Comparison of ENCODE assay signal across 4 cellular contexts in genomic region chr11:1220941-1221721, GRCh38.
A peak's percentile ranks its signal among the peaks of the same experiment; 100 is the strongest.
TF ChIP-seq lines count a peak whose summit lies in the region.

No MANE protein-coding gene starts in this region.

TF ChIP-seq in SK-N-SH, 30 proteins besides CTCF, POLR2A, EP300 and RAD21 (continues in another document):
- TF ChIP-seq NFIC (IDR thresholded peaks at IDR 0.05; ENCODE audit: borderline replicate concordance) (no peak), RFX5 (IDR thresholded peaks at IDR 0.05; ENCODE audit: low read length) (no peak), TAF1 (IDR thresholded peaks at IDR 0.05; ENCODE audit: borderline replicate concordance, low read depth, low read length) (no peak), MAX (IDR thresholded peaks at IDR 0.05; ENCODE audit: low read depth) (no peak), FOSL2 (IDR thresholded peaks at IDR 0.05; ENCODE audit: borderline replicate concordance, low read depth) (no peak), MEF2A (IDR thresholded peaks at IDR 0.05; ENCODE audit: borderline replicate concordance, low read depth) (no peak), RCOR1 (IDR thresholded peaks at IDR 0.05; ENCODE audit: low read length) (no peak), JUND (IDR thresholded peaks at IDR 0.05) (no peak), SMC3 (IDR thresholded peaks at IDR 0.05; ENCODE audit: low read depth, low read length) (no peak), NRF1 (IDR thresholded peaks at IDR 0.05; ENCODE audit: low read depth, low read length) (no peak), POLR2AphosphoS5 (IDR thresholded peaks at IDR 0.05; ENCODE audit: low read depth, low read length) (no peak)
- TF ChIP-seq, protein P1, sequence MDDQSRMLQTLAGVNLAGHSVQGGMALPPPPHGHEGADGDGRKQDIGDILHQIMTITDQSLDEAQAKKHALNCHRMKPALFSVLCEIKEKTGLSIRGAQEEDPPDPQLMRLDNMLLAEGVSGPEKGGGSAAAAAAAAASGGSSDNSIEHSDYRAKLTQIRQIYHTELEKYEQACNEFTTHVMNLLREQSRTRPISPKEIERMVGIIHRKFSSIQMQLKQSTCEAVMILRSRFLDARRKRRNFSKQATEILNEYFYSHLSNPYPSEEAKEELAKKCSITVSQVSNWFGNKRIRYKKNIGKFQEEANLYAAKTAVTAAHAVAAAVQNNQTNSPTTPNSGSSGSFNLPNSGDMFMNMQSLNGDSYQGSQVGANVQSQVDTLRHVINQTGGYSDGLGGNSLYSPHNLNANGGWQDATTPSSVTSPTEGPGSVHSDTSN (IDR thresholded peaks at IDR 0.05) = no peak

TF ChIP-seq in SK-N-SH treated with all-trans-retinoic acid at 6 μM for 48 hours, 23 proteins besides CTCF, POLR2A, EP300 and RAD21:
- TF ChIP-seq TCF4 (CRISPR knock-in tag; IDR thresholded peaks at IDR 0.05; ENCODE audit: borderline replicate concordance) = no peak
TF ChIP-seq in SK-N-SH treated with all-trans-retinoic acid at 6 μM for 48 hours: peak in this region for 0.

TF ChIP-seq in K562, 482 proteins besides CTCF, POLR2A, EP300 and RAD21:
- no peak for TF ChIP-seq THRAP3 (IDR thresholded peaks at IDR 0.05; ENCODE audit: borderline replicate concordance)
- peak; percentile 33 for TF ChIP-seq ZNF146 (CRISPR knock-in tag; IDR thresholded peaks at IDR 0.05; ENCODE audit: unreplicated experiment)
- TF ChIP-seq JUNB (CRISPR knock-in tag; conservative IDR thresholded peaks at IDR 0.05) = no peak
- TF ChIP-seq GATA2 (CRISPR knock-in tag; IDR thresholded peaks at IDR 0.05) = no peak
- TF ChIP-seq, protein P2, sequence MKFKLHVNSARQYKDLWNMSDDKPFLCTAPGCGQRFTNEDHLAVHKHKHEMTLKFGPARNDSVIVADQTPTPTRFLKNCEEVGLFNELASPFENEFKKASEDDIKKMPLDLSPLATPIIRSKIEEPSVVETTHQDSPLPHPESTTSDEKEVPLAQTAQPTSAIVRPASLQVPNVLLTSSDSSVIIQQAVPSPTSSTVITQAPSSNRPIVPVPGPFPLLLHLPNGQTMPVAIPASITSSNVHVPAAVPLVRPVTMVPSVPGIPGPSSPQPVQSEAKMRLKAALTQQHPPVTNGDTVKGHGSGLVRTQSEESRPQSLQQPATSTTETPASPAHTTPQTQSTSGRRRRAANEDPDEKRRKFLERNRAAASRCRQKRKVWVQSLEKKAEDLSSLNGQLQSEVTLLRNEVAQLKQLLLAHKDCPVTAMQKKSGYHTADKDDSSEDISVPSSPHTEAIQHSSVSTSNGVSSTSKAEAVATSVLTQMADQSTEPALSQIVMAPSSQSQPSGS (CRISPR knock-in tag; IDR thresholded peaks at IDR 0.05) = no peak
- TF ChIP-seq ZNF584 (CRISPR knock-in tag; IDR thresholded peaks at IDR 0.05; ENCODE audit: low read depth) = no peak
- TF ChIP-seq, protein P3, sequence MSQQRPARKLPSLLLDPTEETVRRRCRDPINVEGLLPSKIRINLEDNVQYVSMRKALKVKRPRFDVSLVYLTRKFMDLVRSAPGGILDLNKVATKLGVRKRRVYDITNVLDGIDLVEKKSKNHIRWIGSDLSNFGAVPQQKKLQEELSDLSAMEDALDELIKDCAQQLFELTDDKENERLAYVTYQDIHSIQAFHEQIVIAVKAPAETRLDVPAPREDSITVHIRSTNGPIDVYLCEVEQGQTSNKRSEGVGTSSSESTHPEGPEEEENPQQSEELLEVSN (IDR thresholded peaks at IDR 0.05; ENCODE audit: borderline replicate concordance in 1 of 2, extremely low read depth in 1 of 2, insufficient read depth in 1 of 2, insufficient read length in 1 of 2, low read depth in 1 of 2, low read length in 1 of 2, poor library complexity in 1 of 2, severe bottlenecking in 1 of 2) = no peak
- TF ChIP-seq BRCA1 (IDR thresholded peaks at IDR 0.05) = no peak
- TF ChIP-seq BRCA1 (CRISPR knock-in tag; IDR thresholded peaks at IDR 0.05) = no peak

TF ChIP-seq in HepG2, 621 proteins besides CTCF, POLR2A, EP300 and RAD21:
- TF ChIP-seq BRD4 (CRISPR knock-in tag; IDR thresholded peaks at IDR 0.05) = no peak
- TF ChIP-seq, protein P4, sequence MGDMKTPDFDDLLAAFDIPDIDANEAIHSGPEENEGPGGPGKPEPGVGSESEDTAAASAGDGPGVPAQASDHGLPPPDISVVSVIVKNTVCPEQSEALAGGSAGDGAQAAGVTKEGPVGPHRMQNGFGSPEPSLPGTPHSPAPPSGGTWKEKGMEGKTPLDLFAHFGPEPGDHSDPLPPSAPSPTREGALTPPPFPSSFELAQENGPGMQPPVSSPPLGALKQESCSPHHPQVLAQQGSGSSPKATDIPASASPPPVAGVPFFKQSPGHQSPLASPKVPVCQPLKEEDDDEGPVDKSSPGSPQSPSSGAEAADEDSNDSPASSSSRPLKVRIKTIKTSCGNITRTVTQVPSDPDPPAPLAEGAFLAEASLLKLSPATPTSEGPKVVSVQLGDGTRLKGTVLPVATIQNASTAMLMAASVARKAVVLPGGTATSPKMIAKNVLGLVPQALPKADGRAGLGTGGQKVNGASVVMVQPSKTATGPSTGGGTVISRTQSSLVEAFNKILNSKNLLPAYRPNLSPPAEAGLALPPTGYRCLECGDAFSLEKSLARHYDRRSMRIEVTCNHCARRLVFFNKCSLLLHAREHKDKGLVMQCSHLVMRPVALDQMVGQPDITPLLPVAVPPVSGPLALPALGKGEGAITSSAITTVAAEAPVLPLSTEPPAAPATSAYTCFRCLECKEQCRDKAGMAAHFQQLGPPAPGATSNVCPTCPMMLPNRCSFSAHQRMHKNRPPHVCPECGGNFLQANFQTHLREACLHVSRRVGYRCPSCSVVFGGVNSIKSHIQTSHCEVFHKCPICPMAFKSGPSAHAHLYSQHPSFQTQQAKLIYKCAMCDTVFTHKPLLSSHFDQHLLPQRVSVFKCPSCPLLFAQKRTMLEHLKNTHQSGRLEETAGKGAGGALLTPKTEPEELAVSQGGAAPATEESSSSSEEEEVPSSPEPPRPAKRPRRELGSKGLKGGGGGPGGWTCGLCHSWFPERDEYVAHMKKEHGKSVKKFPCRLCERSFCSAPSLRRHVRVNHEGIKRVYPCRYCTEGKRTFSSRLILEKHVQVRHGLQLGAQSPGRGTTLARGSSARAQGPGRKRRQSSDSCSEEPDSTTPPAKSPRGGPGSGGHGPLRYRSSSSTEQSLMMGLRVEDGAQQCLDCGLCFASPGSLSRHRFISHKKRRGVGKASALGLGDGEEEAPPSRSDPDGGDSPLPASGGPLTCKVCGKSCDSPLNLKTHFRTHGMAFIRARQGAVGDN (CRISPR knock-in tag; IDR thresholded peaks at IDR 0.05) = 0 out of 2 replicates have a peak, but pooled peaks have one; percentile 18
- TF ChIP-seq MAX (IDR thresholded peaks at IDR 0.05) = 0 out of 2 replicates have a peak, but pooled peaks have one; percentile 16
- TF ChIP-seq ZBTB38 (CRISPR knock-in tag; IDR thresholded peaks at IDR 0.05) = 0 out of 2 replicates have a peak, but pooled peaks have one; percentile 40
- TF ChIP-seq ATM (IDR thresholded peaks at IDR 0.05; ENCODE audit: borderline replicate concordance) = no peak
- TF ChIP-seq ZFP91 (CRISPR knock-in tag; IDR thresholded peaks at IDR 0.05; ENCODE audit: borderline replicate concordance) = 0 out of 2 replicates have a peak, but pooled peaks have one; percentile 19
TF ChIP-seq in HepG2: peak in this region for 4.
